In the genomic region with DNA sequence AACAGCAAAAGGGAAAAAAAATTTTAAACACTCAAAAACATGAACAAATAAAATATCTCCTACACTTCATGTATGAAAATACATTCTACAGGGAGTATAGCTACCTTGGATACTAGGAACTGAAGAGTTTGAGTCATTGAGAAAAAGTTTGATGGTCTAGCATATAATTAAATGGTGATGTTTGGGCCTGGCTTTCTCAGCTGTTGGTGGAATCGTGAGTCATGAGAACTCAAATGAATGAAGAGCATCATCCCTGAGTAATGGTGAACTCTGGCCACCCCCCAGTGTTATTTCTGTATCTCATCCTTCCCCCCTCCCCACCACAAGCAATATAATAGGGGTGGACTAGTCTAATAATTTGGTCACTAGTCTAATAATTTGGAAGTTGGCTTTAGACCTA, we compare ENCODE assay signal across 30 cellular contexts. TPM values are rescaled to one million over a fixed set of nuclear protein-coding genes. Genes with fewer than 3 reads are reported as not detected.
DNase-seq lines count a peak whose midpoint lies in the region; ATAC-seq and TF ChIP-seq lines count a peak whose summit lies in the region.
"Had no signal": no experiment of that assay in that cellular context is flagged by ENCODE, and none has a peak within 500 bp of the region (broad histone marks: within the 10 kb centered on the region; RNA-seq: fewer than 3 reads in every experiment).

No MANE protein-coding gene starts in this region.

- intact Hi-C loops in IMR-90 (cut with micrococcal nuclease): no loop called here

- no peak overlapping the region for H3K56ac ChIP-seq in IMR-90 (ENCODE audit: extremely low read depth, insufficient read depth, low read length)

- POLR2A ChIA-PET in IMR-90 (lab: Charles Lee; ENCODE audit: unreplicated experiment): no interaction called here

- CTCF ChIA-PET in IMR-90 (lab: Yijun Ruan, JAX): no interaction called here

- in situ Hi-C loops in IMR-90 (cut with MboI; ENCODE audit: low sequenced_read_pairs): no loop called here

- H3K27ac ChIP-seq in IMR-90 (ENCODE audit: insufficient read depth, low read length): no peak overlapping the region
- H3K27ac ChIP-seq in SJCRH30: no peak overlapping the region
- H3K27ac ChIP-seq: BLaER1, dorsolateral prefrontal cortex, heart right ventricle, HL-60, ovary, SJSA1, skin epidermis, stomach, thyroid gland had no signal

- no peak overlapping the region for H3K14ac ChIP-seq in IMR-90 (replicated peaks; ENCODE audit: low read depth, low read length)

- ATAC-seq in IMR-90 (ENCODE audit: low read depth) (no peak), HG03432 (IDR thresholded peaks at IDR 0.05; ENCODE audit: unreplicated experiment) (no peak)
- ATAC-seq: activated T-helper 17 cell treated with anti-CD3 and anti-CD28 coated beads, Interleukin-2, amount 50 U/mL, for 72 hours; heart right ventricle; mucosa of descending colon; T-cell had no signal

- H3K4me3 ChIP-seq in IMR-90 (ENCODE audit: insufficient read depth, low read depth, low read length) (no peak overlapping the region), foreskin fibroblast (ENCODE audit: low read depth in 1 of 2, low read length in 2 of 2) (no peak overlapping the region), SJCRH30 (no peak overlapping the region)
- H3K4me3 ChIP-seq: BLaER1, dorsolateral prefrontal cortex, HAP-1, heart right ventricle, lung, mucosa of descending colon, ovary, SJSA1, skin epidermis, stomach, thyroid gland had no signal

- no peak overlapping the region for H2AFZ ChIP-seq in IMR-90 (replicated peaks; ENCODE audit: low read length, poor library complexity)

- no peak overlapping the region for H2AK9ac ChIP-seq in IMR-90 (replicated peaks; ENCODE audit: low read depth, low read length, poor library complexity)

- H2BK120ac ChIP-seq in IMR-90 (ENCODE audit: low read depth, low read length): no peak overlapping the region

- no peak overlapping the region for H2AK5ac ChIP-seq in IMR-90 (ENCODE audit: low read depth, low read length)

- H3K36me3 ChIP-seq in IMR-90 (ENCODE audit: control insufficient read depth, insufficient read depth, low read length): no peaks in the 10 kb centered on the region
- H3K36me3 ChIP-seq in SJCRH30: no peaks in the 10 kb centered on the region
- H3K36me3 ChIP-seq: BLaER1, HAP-1, heart right ventricle, ovary, SJSA1, stomach, thyroid gland had no signal

- no peaks in the 10 kb centered on the region for H3K27me3 ChIP-seq in IMR-90 (ENCODE audit: control insufficient read depth, insufficient read depth, low read length)
- no peaks in the 10 kb centered on the region for H3K27me3 ChIP-seq in SJCRH30
- H3K27me3 ChIP-seq: BLaER1, dorsolateral prefrontal cortex, ovary, SJSA1, thyroid gland had no signal

- no peak for TF ChIP-seq CTCF in IMR-90 (conservative IDR thresholded peaks at IDR 0.05; ENCODE audit: low read depth, low read length)
- TF ChIP-seq CTCF in foreskin fibroblast (IDR thresholded peaks at IDR 0.05; ENCODE audit: low read depth, low read length): no peak

- H2BK5ac ChIP-seq in IMR-90 (ENCODE audit: low read depth, low read length, poor library complexity, severe bottlenecking): no peak overlapping the region

- H3K23ac ChIP-seq in IMR-90 (ENCODE audit: low read depth, low read length): no peak overlapping the region

- H4K5ac ChIP-seq in IMR-90 (ENCODE audit: low read depth, low read length): no peak overlapping the region

- H3K9me3 ChIP-seq in IMR-90 (ENCODE audit: control insufficient read depth, insufficient read depth, low read length) (no peaks in the 10 kb centered on the region), SJCRH30 (replicated peaks) (no peaks in the 10 kb centered on the region)
- H3K9me3 ChIP-seq: BLaER1, HAP-1, heart right ventricle, mucosa of descending colon, ovary, SJSA1, stomach, thyroid gland had no signal

- H3K79me1 ChIP-seq in IMR-90 (ENCODE audit: low read depth in 1 of 2, low read length in 2 of 2): no peaks in the 10 kb centered on the region

- H4K8ac ChIP-seq in IMR-90 (ENCODE audit: low read depth in 2 of 2, low read length in 2 of 2): no peak overlapping the region

- H2BK20ac ChIP-seq in IMR-90 (ENCODE audit: low read depth, low read length): no peak overlapping the region

- no peak overlapping the region for H4K91ac ChIP-seq in IMR-90 (ENCODE audit: insufficient read depth, low read depth, low read length)

- no peak for TF ChIP-seq POLR2A in IMR-90 (IDR thresholded peaks at IDR 0.05; ENCODE audit: low read depth, low read length)

- dilution Hi-C loops in IMR-90 (cut with HindIII; ENCODE audit: low sequenced_read_pairs, unreplicated experiment): no loop called here

- TF ChIP-seq RAD21 in IMR-90 (IDR thresholded peaks at IDR 0.05; ENCODE audit: low read length): no peak

- no peak overlapping the region for H2BK15ac ChIP-seq in IMR-90 (ENCODE audit: low read depth, low read length)

- no CpG with 5 or more reads among the region's 1 CpG for WGBS in IMR-90 (ENCODE audit: extremely low coverage in 2 of 2, insufficient read length in 1 of 2), 2 experiments

- BruUV-seq in IMR-90 (replicated peaks; lab: Mats Ljungman, UMichigan): no TSS peak

- no peak overlapping the region for H3K4ac ChIP-seq in IMR-90 (ENCODE audit: low read depth, low read length)

- H3K9ac ChIP-seq in IMR-90 (ENCODE audit: low read depth, low read length): no peak overlapping the region
- H3K9ac ChIP-seq: BLaER1 had no signal

- H3K18ac ChIP-seq in IMR-90 (ENCODE audit: low read depth, low read length): no peak overlapping the region

- H3K4me1 ChIP-seq in IMR-90 (ENCODE audit: control insufficient read depth, insufficient read depth, low read length) (no peaks in the 10 kb centered on the region), SJCRH30 (no peaks in the 10 kb centered on the region)
- H3K4me1 ChIP-seq: BLaER1, HAP-1, heart right ventricle, SJSA1, stomach, thyroid gland had no signal

- no peak overlapping the region for H3K4me2 ChIP-seq in IMR-90 (ENCODE audit: low read depth, low read length)
- H3K4me2 ChIP-seq: BLaER1 had no signal

- H3K9me1 ChIP-seq in IMR-90 (ENCODE audit: insufficient read depth, low read length): no peaks in the 10 kb centered on the region

- DNase-seq in AG08395 (ENCODE audit: low spot score) (peak; percentile 29), IMR-90 (peak; percentile 43), astrocyte of the hippocampus (ENCODE audit: low read depth, low spot score) (peak; percentile 2), foreskin fibroblast (peak; percentile 78 to 89), SJCRH30 (no peak), NCI-H2029 treated with DMSO at 0.1 percent for 48 hours (lab: John Stamatoyannopoulos, UW) (no peak)
- no peak for DNase-seq in activated CD8-positive, alpha-beta memory T cell treated with anti-CD3 and anti-CD28 coated beads, Interleukin-2, amount 50 U/mL, for 4 hours
- DNase-seq: activated CD4-positive, alpha-beta T cell treated with anti-CD3 and anti-CD28 coated beads, Interleukin-2, amount 50 U/mL, for 48 hours; activated CD8-positive, alpha-beta memory T cell treated with anti-CD3 and anti-CD28 coated beads, Interleukin-2, amount 50 U/mL, for 48 hours; activated naive CD4-positive, alpha-beta T cell treated with anti-CD3 and anti-CD28 coated beads, Interleukin-2, amount 50 U/mL, for 16 hours; dorsolateral prefrontal cortex; heart right ventricle; mucosa of descending colon; NCI-H1092; NCI-H187; NCI-H524 treated with DMSO at 0.1 percent for 48 hours; nephron progenitor cell; ovary; stimulated activated CD8-positive, alpha-beta memory T cell treated with anti-CD3 and anti-CD28 coated beads, Interleukin-4, amount 100 ng/mL, for 48 hours; stomach; T-cell; thyroid gland had no signal

- H4K20me1 ChIP-seq in IMR-90 (ENCODE audit: insufficient read depth, low read length): no peaks in the 10 kb centered on the region
- H4K20me1 ChIP-seq: BLaER1 had no signal

TF ChIP-seq in IMR-90, 13 proteins besides CTCF, POLR2A, EP300 and RAD21:
- TF ChIP-seq FOS (IDR thresholded peaks at IDR 0.05; ENCODE audit: low read depth, low read length) (no peak), BHLHE40 (IDR thresholded peaks at IDR 0.05; ENCODE audit: low read depth, low read length) (no peak)

RNA-seq across cellular contexts. Expression of gene SLC6A15, which starts 6.7 kb away (rescaled TPM):
- total RNA-seq in IMR-90 (2012; rRNA removed): 0.72 and 1.4 TPM in 2 replicates
- polyA plus RNA-seq in IMR-90 (2012; rRNA removed): 0.22 and 0.32 TPM in 2 replicates
- polyA plus RNA-seq in IMR-90 (2012; cell fraction: cytosol; rRNA removed): 0.02 and 0.04 TPM in 2 replicates
- 0.05 and 0.23 TPM in 2 replicates for polyA plus RNA-seq in IMR-90 (2012; cell fraction: nucleus; rRNA removed; ENCODE audit: low replicate concordance)
- total RNA-seq in SJCRH30 (2014; rRNA removed; shearing (Covaris generic)): 24.4 and 26.2 TPM in 2 replicates
- total RNA-seq: heart right ventricle had no signal
- polyA plus RNA-seq: heart right ventricle had no signal

Comparison
In these comparisons a context has a peak if more than half of its experiments do, and no peak if none do; other contexts are left out.
1. DNase-seq: peak in AG08395 (single experiment), IMR-90 (single experiment), astrocyte of the hippocampus (single experiment) and foreskin fibroblast (2 of 2); none in SJCRH30 (0 of 2), NCI-H2029 treated with DMSO at 0.1 percent for 48 hours (single experiment) and activated CD8-positive, alpha-beta memory T cell treated with anti-CD3 and anti-CD28 coated beads, Interleukin-2, amount 50 U/mL, for 4 hours (single experiment).
2. RNA of gene SLC6A15, which starts 6.7 kb away (total RNA-seq): 24.4 to 26.2 TPM in SJCRH30; 0.72 to 1.4 TPM in IMR-90; every median in the first group is over 10 times any median in the second.